ENCODE assay signal across 1 cellular context in the genomic region with DNA sequence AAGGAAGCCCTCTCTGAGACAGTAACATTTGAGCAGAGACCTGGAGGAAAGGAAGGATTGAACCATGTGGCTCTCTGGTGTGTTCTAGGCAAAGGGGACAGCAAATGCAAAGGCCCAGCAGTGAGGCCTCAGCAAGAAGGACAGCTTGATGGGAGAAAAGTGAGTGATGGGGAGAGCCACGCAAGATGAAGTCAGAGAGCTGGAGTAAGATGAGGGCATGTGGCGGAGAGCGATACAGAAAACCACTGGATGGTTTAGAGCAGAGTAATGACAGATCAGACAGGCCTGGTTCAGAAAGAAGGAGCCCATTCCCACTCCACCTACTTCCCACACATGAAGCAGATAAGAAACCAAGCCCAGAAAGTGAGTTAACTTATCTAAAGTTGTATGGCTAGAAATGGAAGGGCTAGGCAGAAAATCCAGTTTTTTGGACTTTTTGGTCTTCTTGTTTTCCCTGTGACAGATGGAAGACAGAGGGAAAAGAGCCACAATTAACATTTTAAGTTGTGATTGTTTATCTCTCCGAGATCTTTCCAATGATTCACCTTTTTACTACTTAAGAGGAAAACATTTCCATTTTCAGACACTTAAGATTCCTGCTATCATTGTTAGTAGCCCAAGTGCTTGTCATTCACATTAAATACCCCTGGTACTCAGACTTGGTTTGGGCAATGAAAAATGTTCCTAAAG.
TF ChIP-seq lines count a peak whose summit lies in the region.

No MANE protein-coding gene starts in this region.

TF ChIP-seq in K562, 482 proteins besides CTCF, POLR2A, EP300 and RAD21 (continued from another document and continues in another):
- TF ChIP-seq, protein P1, sequence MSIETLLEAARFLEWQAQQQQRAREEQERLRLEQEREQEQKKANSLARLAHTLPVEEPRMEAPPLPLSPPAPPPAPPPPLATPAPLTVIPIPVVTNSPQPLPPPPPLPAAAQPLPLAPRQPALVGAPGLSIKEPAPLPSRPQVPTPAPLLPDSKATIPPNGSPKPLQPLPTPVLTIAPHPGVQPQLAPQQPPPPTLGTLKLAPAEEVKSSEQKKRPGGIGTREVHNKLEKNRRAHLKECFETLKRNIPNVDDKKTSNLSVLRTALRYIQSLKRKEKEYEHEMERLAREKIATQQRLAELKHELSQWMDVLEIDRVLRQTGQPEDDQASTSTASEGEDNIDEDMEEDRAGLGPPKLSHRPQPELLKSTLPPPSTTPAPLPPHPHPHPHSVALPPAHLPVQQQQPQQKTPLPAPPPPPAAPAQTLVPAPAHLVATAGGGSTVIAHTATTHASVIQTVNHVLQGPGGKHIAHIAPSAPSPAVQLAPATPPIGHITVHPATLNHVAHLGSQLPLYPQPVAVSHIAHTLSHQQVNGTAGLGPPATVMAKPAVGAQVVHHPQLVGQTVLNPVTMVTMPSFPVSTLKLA (conservative IDR thresholded peaks at IDR 0.05), result 0 out of 4 replicates have a peak, but pooled peaks of 1 of the 2 experiments have one; percentile 14
- TF ChIP-seq TAL1 (IDR thresholded peaks at IDR 0.05) (peak; percentile 51; the same call in 1 of the 2 replicates), ZNF324 (CRISPR knock-in tag; IDR thresholded peaks at IDR 0.05) (no peak), ZEB2 (IDR thresholded peaks at IDR 0.05) (0 out of 2 replicates have a peak, but pooled peaks have one; percentile 25), RCOR1 (IDR thresholded peaks at IDR 0.05; ENCODE audit: borderline replicate concordance in 1 of 2, low read depth in 2 of 2, low read length in 2 of 2) (peak in 1 of 2 experiments; percentile 72; a peak in 1 of 4 replicates), CEBPG (CRISPR knock-in tag; IDR thresholded peaks at IDR 0.05) (peak; percentile 21; the same call in 1 of the 2 replicates), CEBPG (tag; conservative IDR thresholded peaks at IDR 0.05 in 1 of 2, IDR thresholded peaks at IDR 0.05 in 1 of 2) (no peak), RBM17 (IDR thresholded peaks at IDR 0.05; ENCODE audit: borderline replicate concordance, low read depth, low read length) (no peak), NCOA4 (IDR thresholded peaks at IDR 0.05; ENCODE audit: partially characterized antibody) (no peak), SUPT5H (IDR thresholded peaks at IDR 0.05) (no peak), NFRKB (IDR thresholded peaks at IDR 0.05; ENCODE audit: low read depth) (no peak), CBX5 (IDR thresholded peaks at IDR 0.05; ENCODE audit: borderline replicate concordance, low read depth) (no peak), CHD1 (IDR thresholded peaks at IDR 0.05; ENCODE audit: low read length) (no peak), TAF7 (tag; IDR thresholded peaks at IDR 0.05) (no peak), ZC3H4 (CRISPR knock-in tag; IDR thresholded peaks at IDR 0.05; ENCODE audit: borderline replicate concordance) (no peak), GATA2 (CRISPR knock-in tag; IDR thresholded peaks at IDR 0.05) (peak; percentile 73), CREM (IDR thresholded peaks at IDR 0.05; ENCODE audit: low read depth) (peak; percentile 31), YY1 (IDR thresholded peaks at IDR 0.05; ENCODE audit: borderline replicate concordance in 1 of 3, control insufficient read depth in 1 of 3, extremely low read depth in 1 of 3, insufficient read depth in 3 of 3, insufficient read length in 1 of 3, insufficient replicate concordance in 2 of 3, low read depth in 1 of 3, low read length in 2 of 3) (peak in 1 of 3 experiments; percentile 6), ZFX (CRISPR knock-in tag; IDR thresholded peaks at IDR 0.05) (peak; percentile 51; the same call in 1 of the 2 replicates), STAT5B (CRISPR knock-in tag; IDR thresholded peaks at IDR 0.05) (no peak), RBM39 (optimal IDR thresholded peaks at IDR 0.05; ENCODE audit: low read depth, low read length) (no peak), CCNT2 (IDR thresholded peaks at IDR 0.05; ENCODE audit: borderline replicate concordance, extremely low read depth, insufficient read length, low read depth, low read length) (no peak), TCFL5 (CRISPR knock-in tag; conservative IDR thresholded peaks at IDR 0.05) (no peak), CBFA2T3 (IDR thresholded peaks at IDR 0.05) (peak; percentile 77), HDAC1 (IDR thresholded peaks at IDR 0.05) (peak in 1 of 2 experiments; percentile 71; a peak in 2 of 4 replicates), TCF7L2 (IDR thresholded peaks at IDR 0.05; ENCODE audit: low read depth, low read length) (no peak)
- TF ChIP-seq, protein P2, sequence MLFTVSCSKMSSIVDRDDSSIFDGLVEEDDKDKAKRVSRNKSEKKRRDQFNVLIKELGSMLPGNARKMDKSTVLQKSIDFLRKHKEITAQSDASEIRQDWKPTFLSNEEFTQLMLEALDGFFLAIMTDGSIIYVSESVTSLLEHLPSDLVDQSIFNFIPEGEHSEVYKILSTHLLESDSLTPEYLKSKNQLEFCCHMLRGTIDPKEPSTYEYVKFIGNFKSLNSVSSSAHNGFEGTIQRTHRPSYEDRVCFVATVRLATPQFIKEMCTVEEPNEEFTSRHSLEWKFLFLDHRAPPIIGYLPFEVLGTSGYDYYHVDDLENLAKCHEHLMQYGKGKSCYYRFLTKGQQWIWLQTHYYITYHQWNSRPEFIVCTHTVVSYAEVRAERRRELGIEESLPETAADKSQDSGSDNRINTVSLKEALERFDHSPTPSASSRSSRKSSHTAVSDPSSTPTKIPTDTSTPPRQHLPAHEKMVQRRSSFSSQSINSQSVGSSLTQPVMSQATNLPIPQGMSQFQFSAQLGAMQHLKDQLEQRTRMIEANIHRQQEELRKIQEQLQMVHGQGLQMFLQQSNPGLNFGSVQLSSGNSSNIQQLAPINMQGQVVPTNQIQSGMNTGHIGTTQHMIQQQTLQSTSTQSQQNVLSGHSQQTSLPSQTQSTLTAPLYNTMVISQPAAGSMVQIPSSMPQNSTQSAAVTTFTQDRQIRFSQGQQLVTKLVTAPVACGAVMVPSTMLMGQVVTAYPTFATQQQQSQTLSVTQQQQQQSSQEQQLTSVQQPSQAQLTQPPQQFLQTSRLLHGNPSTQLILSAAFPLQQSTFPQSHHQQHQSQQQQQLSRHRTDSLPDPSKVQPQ (CRISPR knock-in tag; IDR thresholded peaks at IDR 0.05; ENCODE audit: borderline replicate concordance), result no peak
- TF ChIP-seq, protein P3, sequence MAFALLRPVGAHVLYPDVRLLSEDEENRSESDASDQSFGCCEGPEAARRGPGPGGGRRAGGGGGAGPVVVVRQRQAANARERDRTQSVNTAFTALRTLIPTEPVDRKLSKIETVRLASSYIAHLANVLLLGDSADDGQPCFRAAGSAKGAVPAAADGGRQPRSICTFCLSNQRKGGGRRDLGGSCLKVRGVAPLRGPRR (CRISPR knock-in tag; IDR thresholded peaks at IDR 0.05), result no peak
- TF ChIP-seq, protein P4, sequence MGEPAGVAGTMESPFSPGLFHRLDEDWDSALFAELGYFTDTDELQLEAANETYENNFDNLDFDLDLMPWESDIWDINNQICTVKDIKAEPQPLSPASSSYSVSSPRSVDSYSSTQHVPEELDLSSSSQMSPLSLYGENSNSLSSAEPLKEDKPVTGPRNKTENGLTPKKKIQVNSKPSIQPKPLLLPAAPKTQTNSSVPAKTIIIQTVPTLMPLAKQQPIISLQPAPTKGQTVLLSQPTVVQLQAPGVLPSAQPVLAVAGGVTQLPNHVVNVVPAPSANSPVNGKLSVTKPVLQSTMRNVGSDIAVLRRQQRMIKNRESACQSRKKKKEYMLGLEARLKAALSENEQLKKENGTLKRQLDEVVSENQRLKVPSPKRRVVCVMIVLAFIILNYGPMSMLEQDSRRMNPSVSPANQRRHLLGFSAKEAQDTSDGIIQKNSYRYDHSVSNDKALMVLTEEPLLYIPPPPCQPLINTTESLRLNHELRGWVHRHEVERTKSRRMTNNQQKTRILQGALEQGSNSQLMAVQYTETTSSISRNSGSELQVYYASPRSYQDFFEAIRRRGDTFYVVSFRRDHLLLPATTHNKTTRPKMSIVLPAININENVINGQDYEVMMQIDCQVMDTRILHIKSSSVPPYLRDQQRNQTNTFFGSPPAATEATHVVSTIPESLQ (CRISPR knock-in tag; IDR thresholded peaks at IDR 0.05), result 0 out of 2 replicates have a peak, but pooled peaks have one; percentile 24
- TF ChIP-seq, protein P5, sequence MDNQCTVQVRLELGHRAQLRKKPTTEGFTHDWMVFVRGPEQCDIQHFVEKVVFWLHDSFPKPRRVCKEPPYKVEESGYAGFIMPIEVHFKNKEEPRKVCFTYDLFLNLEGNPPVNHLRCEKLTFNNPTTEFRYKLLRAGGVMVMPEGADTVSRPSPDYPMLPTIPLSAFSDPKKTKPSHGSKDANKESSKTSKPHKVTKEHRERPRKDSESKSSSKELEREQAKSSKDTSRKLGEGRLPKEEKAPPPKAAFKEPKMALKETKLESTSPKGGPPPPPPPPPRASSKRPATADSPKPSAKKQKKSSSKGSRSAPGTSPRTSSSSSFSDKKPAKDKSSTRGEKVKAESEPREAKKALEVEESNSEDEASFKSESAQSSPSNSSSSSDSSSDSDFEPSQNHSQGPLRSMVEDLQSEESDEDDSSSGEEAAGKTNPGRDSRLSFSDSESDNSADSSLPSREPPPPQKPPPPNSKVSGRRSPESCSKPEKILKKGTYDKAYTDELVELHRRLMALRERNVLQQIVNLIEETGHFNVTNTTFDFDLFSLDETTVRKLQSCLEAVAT (IDR thresholded peaks at IDR 0.05), result 0 out of 4 replicates have a peak, but pooled peaks of 1 of the 2 experiments have one; percentile 35
- TF ChIP-seq, protein P6, sequence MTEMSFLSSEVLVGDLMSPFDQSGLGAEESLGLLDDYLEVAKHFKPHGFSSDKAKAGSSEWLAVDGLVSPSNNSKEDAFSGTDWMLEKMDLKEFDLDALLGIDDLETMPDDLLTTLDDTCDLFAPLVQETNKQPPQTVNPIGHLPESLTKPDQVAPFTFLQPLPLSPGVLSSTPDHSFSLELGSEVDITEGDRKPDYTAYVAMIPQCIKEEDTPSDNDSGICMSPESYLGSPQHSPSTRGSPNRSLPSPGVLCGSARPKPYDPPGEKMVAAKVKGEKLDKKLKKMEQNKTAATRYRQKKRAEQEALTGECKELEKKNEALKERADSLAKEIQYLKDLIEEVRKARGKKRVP (CRISPR knock-in tag; IDR thresholded peaks at IDR 0.05), result no peak
- TF ChIP-seq, protein P7, sequence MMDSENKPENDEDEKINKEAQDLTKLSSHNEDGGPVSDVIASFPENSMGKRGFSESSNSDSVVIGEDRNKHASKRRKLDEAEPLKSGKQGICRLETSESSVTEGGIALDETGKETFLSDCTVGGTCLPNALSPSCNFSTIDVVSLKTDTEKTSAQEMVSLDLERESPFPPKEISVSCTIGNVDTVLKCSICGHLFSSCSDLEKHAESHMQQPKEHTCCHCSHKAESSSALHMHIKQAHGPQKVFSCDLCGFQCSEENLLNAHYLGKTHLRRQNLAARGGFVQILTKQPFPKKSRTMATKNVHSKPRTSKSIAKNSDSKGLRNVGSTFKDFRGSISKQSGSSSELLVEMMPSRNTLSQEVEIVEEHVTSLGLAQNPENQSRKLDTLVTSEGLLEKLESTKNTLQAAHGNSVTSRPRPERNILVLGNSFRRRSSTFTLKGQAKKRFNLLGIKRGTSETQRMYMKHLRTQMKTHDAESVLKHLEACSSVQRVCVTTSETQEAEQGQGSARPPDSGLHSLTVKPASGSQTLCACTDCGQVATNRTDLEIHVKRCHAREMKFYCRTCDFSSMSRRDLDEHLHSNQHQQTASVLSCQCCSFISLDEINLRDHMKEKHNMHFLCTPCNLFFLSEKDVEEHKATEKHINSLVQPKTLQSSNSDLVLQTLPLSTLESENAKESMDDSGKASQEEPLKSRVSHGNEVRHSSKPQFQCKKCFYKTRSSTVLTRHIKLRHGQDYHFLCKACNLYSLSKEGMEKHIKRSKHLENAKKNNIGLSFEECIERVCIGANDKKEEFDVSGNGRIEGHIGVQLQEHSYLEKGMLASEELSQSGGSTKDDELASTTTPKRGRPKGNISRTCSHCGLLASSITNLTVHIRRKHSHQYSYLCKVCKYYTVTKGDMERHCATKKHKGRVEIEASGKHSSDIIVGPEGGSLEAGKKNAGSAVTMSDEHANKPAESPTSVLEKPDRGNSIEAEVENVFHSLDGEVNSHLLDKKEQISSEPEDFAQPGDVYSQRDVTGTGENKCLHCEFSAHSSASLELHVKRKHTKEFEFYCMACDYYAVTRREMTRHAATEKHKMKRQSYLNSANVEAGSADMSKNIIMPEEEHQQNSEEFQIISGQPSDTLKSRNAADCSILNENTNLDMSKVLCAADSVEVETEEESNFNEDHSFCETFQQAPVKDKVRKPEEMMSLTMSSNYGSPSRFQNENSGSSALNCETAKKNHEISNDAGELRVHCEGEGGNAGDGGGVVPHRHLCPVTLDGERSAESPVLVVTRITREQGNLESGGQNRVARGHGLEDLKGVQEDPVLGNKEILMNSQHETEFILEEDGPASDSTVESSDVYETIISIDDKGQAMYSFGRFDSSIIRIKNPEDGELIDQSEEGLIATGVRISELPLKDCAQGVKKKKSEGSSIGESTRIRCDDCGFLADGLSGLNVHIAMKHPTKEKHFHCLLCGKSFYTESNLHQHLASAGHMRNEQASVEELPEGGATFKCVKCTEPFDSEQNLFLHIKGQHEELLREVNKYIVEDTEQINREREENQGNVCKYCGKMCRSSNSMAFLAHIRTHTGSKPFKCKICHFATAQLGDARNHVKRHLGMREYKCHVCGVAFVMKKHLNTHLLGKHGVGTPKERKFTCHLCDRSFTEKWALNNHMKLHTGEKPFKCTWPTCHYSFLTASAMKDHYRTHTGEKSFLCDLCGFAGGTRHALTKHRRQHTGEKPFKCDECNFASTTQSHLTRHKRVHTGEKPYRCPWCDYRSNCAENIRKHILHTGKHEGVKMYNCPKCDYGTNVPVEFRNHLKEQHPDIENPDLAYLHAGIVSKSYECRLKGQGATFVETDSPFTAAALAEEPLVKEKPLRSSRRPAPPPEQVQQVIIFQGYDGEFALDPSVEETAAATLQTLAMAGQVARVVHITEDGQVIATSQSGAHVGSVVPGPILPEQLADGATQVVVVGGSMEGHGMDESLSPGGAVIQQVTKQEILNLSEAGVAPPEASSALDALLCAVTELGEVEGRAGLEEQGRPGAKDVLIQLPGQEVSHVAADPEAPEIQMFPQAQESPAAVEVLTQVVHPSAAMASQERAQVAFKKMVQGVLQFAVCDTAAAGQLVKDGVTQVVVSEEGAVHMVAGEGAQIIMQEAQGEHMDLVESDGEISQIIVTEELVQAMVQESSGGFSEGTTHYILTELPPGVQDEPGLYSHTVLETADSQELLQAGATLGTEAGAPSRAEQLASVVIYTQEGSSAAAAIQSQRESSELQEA (IDR thresholded peaks at IDR 0.05; ENCODE audit: low read depth), result no peak
- TF ChIP-seq, protein P8, sequence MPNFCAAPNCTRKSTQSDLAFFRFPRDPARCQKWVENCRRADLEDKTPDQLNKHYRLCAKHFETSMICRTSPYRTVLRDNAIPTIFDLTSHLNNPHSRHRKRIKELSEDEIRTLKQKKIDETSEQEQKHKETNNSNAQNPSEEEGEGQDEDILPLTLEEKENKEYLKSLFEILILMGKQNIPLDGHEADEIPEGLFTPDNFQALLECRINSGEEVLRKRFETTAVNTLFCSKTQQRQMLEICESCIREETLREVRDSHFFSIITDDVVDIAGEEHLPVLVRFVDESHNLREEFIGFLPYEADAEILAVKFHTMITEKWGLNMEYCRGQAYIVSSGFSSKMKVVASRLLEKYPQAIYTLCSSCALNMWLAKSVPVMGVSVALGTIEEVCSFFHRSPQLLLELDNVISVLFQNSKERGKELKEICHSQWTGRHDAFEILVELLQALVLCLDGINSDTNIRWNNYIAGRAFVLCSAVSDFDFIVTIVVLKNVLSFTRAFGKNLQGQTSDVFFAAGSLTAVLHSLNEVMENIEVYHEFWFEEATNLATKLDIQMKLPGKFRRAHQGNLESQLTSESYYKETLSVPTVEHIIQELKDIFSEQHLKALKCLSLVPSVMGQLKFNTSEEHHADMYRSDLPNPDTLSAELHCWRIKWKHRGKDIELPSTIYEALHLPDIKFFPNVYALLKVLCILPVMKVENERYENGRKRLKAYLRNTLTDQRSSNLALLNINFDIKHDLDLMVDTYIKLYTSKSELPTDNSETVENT (CRISPR knock-in tag; IDR thresholded peaks at IDR 0.05), result no peak
